Comparison of ENCODE assay signal across 8 cellular contexts in the genomic region with DNA sequence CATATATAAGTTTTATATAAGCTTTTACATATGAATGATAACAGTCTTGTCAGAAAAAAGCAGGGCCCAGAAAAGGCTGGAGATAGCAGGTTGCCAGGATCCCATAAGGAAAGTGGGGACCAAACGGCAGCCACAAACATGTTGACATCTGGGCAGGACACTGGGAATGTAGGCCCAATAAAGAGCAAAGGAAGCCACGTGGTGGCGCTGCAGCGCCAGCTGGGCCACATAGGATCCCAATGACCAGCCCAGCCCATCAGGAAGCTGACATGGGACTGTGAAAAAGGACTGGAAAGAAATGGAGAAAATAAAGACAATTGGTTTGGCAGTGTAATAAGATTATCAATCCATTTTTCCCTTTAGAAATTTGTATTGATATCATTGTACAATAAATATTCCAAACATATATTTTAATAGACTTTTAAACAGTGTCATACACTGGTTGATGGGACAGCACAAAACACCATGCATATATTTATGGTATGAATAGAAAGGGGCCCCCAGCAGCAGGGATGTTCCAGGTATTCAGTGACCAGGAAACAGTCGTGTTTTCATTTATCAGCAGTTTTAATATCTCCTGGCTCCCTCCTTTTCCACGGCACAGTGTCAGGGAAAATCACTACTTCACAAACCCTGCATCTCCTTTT.
A peak's percentile ranks its signal among the peaks of the same experiment; 100 is the strongest.
DNase-seq lines count a peak whose midpoint lies in the region; ATAC-seq and TF ChIP-seq lines count a peak whose summit lies in the region.

No MANE protein-coding gene starts in this region.

- no peaks in the 10 kb centered on the region for H3K36me3 ChIP-seq in iPS DF 6.9 (ENCODE audit: control insufficient read depth, insufficient read depth, low read length)
- H3K36me3 ChIP-seq in spleen: no peaks in the 10 kb centered on the region

- no peaks in the 10 kb centered on the region for H3K27me3 ChIP-seq in iPS DF 6.9 (ENCODE audit: control insufficient read depth, insufficient read depth, low read length)
- no peaks in the 10 kb centered on the region for H3K27me3 ChIP-seq in spleen (replicated peaks in 1 of 7)

- intact Hi-C loops in spleen (cut with DNase I; ENCODE audit: low total_unique reads): no loop called here

- 0 out of 2 replicates have a peak, but pooled peaks cover under 1% of the 10 kb centered on the region for H3K4me1 ChIP-seq in iPS DF 6.9 (ENCODE audit: control insufficient read depth, insufficient read depth, low read length)
- no peaks in the 10 kb centered on the region for H3K4me1 ChIP-seq in spleen

- no CpG with 5 or more reads among the region's 6 CpGs for WGBS in iPS DF 6.9 (ENCODE audit: insufficient coverage, insufficient read length)
- 36 to 67% (median 56%) methylated on average over 6 of the region's 6 CpGs for WGBS in spleen, 5 donors

- no peak overlapping the region for H3K27ac ChIP-seq in iPS DF 6.9 (ENCODE audit: low read length)
- no peak overlapping the region for H3K27ac ChIP-seq in spleen

- no peak overlapping the region for H3K4me3 ChIP-seq in astrocyte of the spinal cord (ENCODE audit: low read depth, low read length)
- H3K4me3 ChIP-seq in iPS DF 6.9 (ENCODE audit: low read length): no peak overlapping the region
- H3K4me3 ChIP-seq in spleen: no peak overlapping the region

- ATAC-seq in HG03039 (IDR thresholded peaks at IDR 0.05; ENCODE audit: unreplicated experiment): peak; percentile 73

- DNase-seq in SIG-M5 treated with dmso at 0.1 percent for 504 hours (lab: John Stamatoyannopoulos, UW; ENCODE audit: unreplicated experiment): peak; percentile 42
- no peak for DNase-seq in SIG-M5 (lab: John Stamatoyannopoulos, UW)
- peak; percentile 83 to 85 for DNase-seq in NCI-H446 (lab: John Stamatoyannopoulos, UW)
- DNase-seq in astrocyte of the spinal cord (ENCODE audit: low read depth, low spot score): peak; percentile 68
- peak; percentile 93 for DNase-seq in iPS DF 6.9 (ENCODE audit: low read depth, low spot score)
- DNase-seq in superior temporal gyrus (ENCODE audit: extremely low spot score): peak; percentile 64
- DNase-seq in spleen: no peak

- TF ChIP-seq POLR2A in spleen (IDR thresholded peaks at IDR 0.05): no peak

- no peaks in the 10 kb centered on the region for H3K9me3 ChIP-seq in iPS DF 6.9 (ENCODE audit: control insufficient read depth, insufficient read depth, low read length)
- no peaks in the 10 kb centered on the region for H3K9me3 ChIP-seq in spleen

- TF ChIP-seq CTCF in astrocyte of the spinal cord (IDR thresholded peaks at IDR 0.05; ENCODE audit: low read depth, low read length) (peak; percentile 80), spleen (IDR thresholded peaks at IDR 0.05 in 8 of 11, conservative IDR thresholded peaks at IDR 0.05 in 3 of 11) (peak in 2 of 11 experiments; percentile 28 to 32)

- in situ Hi-C loops in astrocyte of the spinal cord (cut with HindIII; ENCODE audit: low sequenced_read_pairs): no loop called here

Comparison
In these comparisons a context has a peak if more than half of its experiments do, and no peak if none do; other contexts are left out.
1. DNase-seq: peak in SIG-M5 treated with dmso at 0.1 percent for 504 hours (single experiment), NCI-H446 (2 of 2), astrocyte of the spinal cord (single experiment), iPS DF 6.9 (single experiment) and superior temporal gyrus (single experiment); none in SIG-M5 (single experiment) and spleen (single experiment).